Comparison of ENCODE assay signal across 8 cellular contexts in genomic region chr4:40621592-40622512, GRCh38. TPM values are rescaled to one million over a fixed set of nuclear protein-coding genes. Genes with fewer than 3 reads are reported as not detected.
DNase-seq lines count a peak whose midpoint lies in the region; ATAC-seq and TF ChIP-seq lines count a peak whose summit lies in the region.

No MANE protein-coding gene starts in this region.

- H3K79me2 ChIP-seq in osteoblast (ENCODE audit: insufficient read depth, low read length), result no peaks in the 10 kb centered on the region

- H3K27ac ChIP-seq in osteoblast (ENCODE audit: low read depth, low read length), result peak overlapping the region; percentile 71

- H3K4me3 ChIP-seq in fibroblast of mammary gland (ENCODE audit: control insufficient read depth, low read depth, low read length) (no peak overlapping the region), osteoblast (ENCODE audit: insufficient read depth, low read length) (no peak overlapping the region)

- no peaks in the 10 kb centered on the region for H3K9me3 ChIP-seq in osteoblast (ENCODE audit: low read depth, low read length)

- H3K36me3 ChIP-seq in osteoblast (ENCODE audit: insufficient read depth, low read length), result no peaks in the 10 kb centered on the region

- peaks cover 15% of the 10 kb centered on the region for H3K4me1 ChIP-seq in osteoblast (ENCODE audit: insufficient read depth, low read length)

- no peaks in the 10 kb centered on the region for H4K20me1 ChIP-seq in osteoblast (ENCODE audit: insufficient read depth, low read length)

- peak; percentile 66 for ATAC-seq in GM21447 (IDR thresholded peaks at IDR 0.05; ENCODE audit: unreplicated experiment)

- peak; percentile 95 for DNase-seq in GM04504 (ENCODE audit: low read depth)
- DNase-seq in HPDE6-E6E7 (ENCODE audit: extremely low spot score), result peak; percentile 76
- DNase-seq in SIG-M5 treated with dmso at 0.1 percent for 504 hours (lab: John Stamatoyannopoulos, UW; ENCODE audit: unreplicated experiment), result peak; percentile 96
- peak; percentile 99 for DNase-seq in fibroblast of mammary gland (ENCODE audit: low read depth)
- DNase-seq in osteoblast (ENCODE audit: insufficient read length, low spot score, missing footprints), result peak; percentile 85
- no peak for DNase-seq in DMS79 (lab: John Stamatoyannopoulos, UW)
- DNase-seq in cortex of kidney (lab: John Stamatoyannopoulos, UW), result no peak

- H3K27me3 ChIP-seq in osteoblast (ENCODE audit: insufficient read depth, low read length), result no peaks in the 10 kb centered on the region

- no peak for TF ChIP-seq CTCF in fibroblast of mammary gland (conservative IDR thresholded peaks at IDR 0.05; ENCODE audit: control insufficient read depth, insufficient read depth, low read depth, low read length)
- no peak for TF ChIP-seq CTCF in osteoblast (IDR thresholded peaks at IDR 0.05; ENCODE audit: extremely low read depth, low read depth, low read length)

- peak overlapping the region; percentile 66 for H3K4me2 ChIP-seq in osteoblast (ENCODE audit: insufficient read depth, low read length)

- peak overlapping the region; percentile 87 for H2AFZ ChIP-seq in osteoblast (ENCODE audit: low read length)

RNA-seq across cellular contexts. Expression of gene RBM47, which starts 7.8 kb away (rescaled TPM):
- total RNA-seq in osteoblast, result 1.8 and 2.2 TPM in 2 replicates

Comparison
In these comparisons a context has a peak if more than half of its experiments do, and no peak if none do; other contexts are left out.
1. DNase-seq: peak in GM04504 (single experiment), HPDE6-E6E7 (single experiment), SIG-M5 treated with dmso at 0.1 percent for 504 hours (single experiment), fibroblast of mammary gland (single experiment) and osteoblast (single experiment); none in DMS79 (single experiment) and cortex of kidney (single experiment).